Comparison of ENCODE assay signal across 23 cellular contexts in genomic region chr9:1337169-1337568, GRCh38.
DNase-seq lines count a peak whose midpoint lies in the region; ATAC-seq and TF ChIP-seq lines count a peak whose summit lies in the region.
"Had no signal": no experiment of that assay in that cellular context is flagged by ENCODE, and none has a peak within 500 bp of the region (broad histone marks: within the 10 kb centered on the region; RNA-seq: fewer than 3 reads in every experiment).

No MANE protein-coding gene starts in this region.

- no peak overlapping the region for H3K4me3 ChIP-seq in tibial artery
- H3K4me3 ChIP-seq: adrenal gland, cardiac muscle cell, gastroesophageal sphincter, K562, neural progenitor cell, vagina had no signal

- H3K9me3 Mint-ChIP-seq in type B pancreatic cell, result no peaks in the 10 kb centered on the region
- no peaks in the 10 kb centered on the region for H3K9me3 Mint-ChIP-seq in stimulated activated memory B cell treated with anti-CD40 and anti-IgM and Interleukin-4, amounts not matched to agents 10 μg/mL and 1 μg/mL and 100 μg/mL, for 72 hours
- H3K9me3 Mint-ChIP-seq: CD14-positive monocyte; dendritic cell treated with granulocyte-macrophage colony-stimulating factor and Interleukin-4, amounts not matched to agents 40 ng/mL and 50 ng/mL, for 4 days; neural progenitor cell had no signal

- H3K4me3 Mint-ChIP-seq in type B pancreatic cell, result peak overlapping the region; percentile 1
- no peak overlapping the region for H3K4me3 Mint-ChIP-seq in stimulated activated memory B cell treated with anti-CD40 and anti-IgM and Interleukin-4, amounts not matched to agents 10 μg/mL and 1 μg/mL and 100 μg/mL, for 72 hours
- H3K4me3 Mint-ChIP-seq: activated CD4-positive, alpha-beta T cell treated with anti-CD3 and anti-CD28 coated beads, Interleukin-2, amount 10 ng/mL, durations not matched to agents 7 days and 5 days; CD14-positive monocyte; dendritic cell treated with granulocyte-macrophage colony-stimulating factor and Interleukin-4, amounts not matched to agents 40 ng/mL and 50 ng/mL, for 4 days; neural progenitor cell had no signal

- peak overlapping the region; percentile 53 for H3K27ac Mint-ChIP-seq in type B pancreatic cell
- no peak overlapping the region for H3K27ac Mint-ChIP-seq in stimulated activated memory B cell treated with anti-CD40 and anti-IgM and Interleukin-4, amounts not matched to agents 10 μg/mL and 1 μg/mL and 100 μg/mL, for 72 hours
- H3K27ac Mint-ChIP-seq: activated CD4-positive, alpha-beta T cell treated with anti-CD3 and anti-CD28 coated beads, Interleukin-2, amount 10 ng/mL, durations not matched to agents 7 days and 5 days; CD14-positive monocyte; dendritic cell treated with granulocyte-macrophage colony-stimulating factor and Interleukin-4, amounts not matched to agents 40 ng/mL and 50 ng/mL, for 4 days; neural progenitor cell had no signal

- H3K4me1 Mint-ChIP-seq in type B pancreatic cell (ENCODE audit: unreplicated experiment), result peaks cover 4% of the 10 kb centered on the region
- H3K4me1 Mint-ChIP-seq in stimulated activated memory B cell treated with anti-CD40 and anti-IgM and Interleukin-4, amounts not matched to agents 10 μg/mL and 1 μg/mL and 100 μg/mL, for 72 hours, result no peaks in the 10 kb centered on the region
- H3K4me1 Mint-ChIP-seq: activated CD4-positive, alpha-beta T cell treated with anti-CD3 and anti-CD28 coated beads, Interleukin-2, amount 10 ng/mL, durations not matched to agents 7 days and 5 days; CD14-positive monocyte had no signal

- no peaks in the 10 kb centered on the region for H3K36me3 ChIP-seq in tibial artery
- H3K36me3 ChIP-seq: adrenal gland, cardiac muscle cell, gastroesophageal sphincter, neural progenitor cell, vagina had no signal

- H3K27me3 Mint-ChIP-seq in type B pancreatic cell, result no peaks in the 10 kb centered on the region
- H3K27me3 Mint-ChIP-seq in stimulated activated memory B cell treated with anti-CD40 and anti-IgM and Interleukin-4, amounts not matched to agents 10 μg/mL and 1 μg/mL and 100 μg/mL, for 72 hours, result no peaks in the 10 kb centered on the region
- H3K27me3 Mint-ChIP-seq: activated CD4-positive, alpha-beta T cell treated with anti-CD3 and anti-CD28 coated beads, Interleukin-2, amount 10 ng/mL, durations not matched to agents 7 days and 5 days; dendritic cell treated with granulocyte-macrophage colony-stimulating factor and Interleukin-4, amounts not matched to agents 40 ng/mL and 50 ng/mL, for 4 days had no signal

- H3K27ac ChIP-seq in tibial artery, result no peak overlapping the region
- H3K27ac ChIP-seq: adrenal gland, cardiac muscle cell, gastroesophageal sphincter, HL-60, neural progenitor cell, vagina had no signal

- TF ChIP-seq CTCF in type B pancreatic cell (conservative IDR thresholded peaks at IDR 0.05) (no peak), tibial artery (IDR thresholded peaks at IDR 0.05) (no peak)

- no peaks in the 10 kb centered on the region for H3K9me3 ChIP-seq in tibial artery
- H3K9me3 ChIP-seq: adrenal gland, gastroesophageal sphincter, vagina had no signal

- H3K27me3 ChIP-seq in tibial artery, result no peaks in the 10 kb centered on the region
- H3K27me3 ChIP-seq: adrenal gland, cardiac muscle cell, gastroesophageal sphincter, neural progenitor cell, vagina had no signal

- H3K36me3 Mint-ChIP-seq in type B pancreatic cell, result peaks cover 3% of the 10 kb centered on the region
- H3K36me3 Mint-ChIP-seq in stimulated activated memory B cell treated with anti-CD40 and anti-IgM and Interleukin-4, amounts not matched to agents 10 μg/mL and 1 μg/mL and 100 μg/mL, for 72 hours, result no peaks in the 10 kb centered on the region
- H3K36me3 Mint-ChIP-seq: CD14-positive monocyte, neural progenitor cell had no signal

- intact Hi-C loops in tibial artery (cut with DNase I; ENCODE audit: low total_unique reads), result no loop called here

- no peaks in the 10 kb centered on the region for H3K4me1 ChIP-seq in tibial artery
- H3K4me1 ChIP-seq: adrenal gland, gastroesophageal sphincter, neural progenitor cell, vagina had no signal

- ATAC-seq in esophagus mucosa, result peak; percentile 67
- no peak for ATAC-seq in stimulated activated memory B cell treated with anti-CD40 and anti-IgM and Interleukin-4, amounts not matched to agents 10 μg/mL and 1 μg/mL and 100 μg/mL, for 72 hours
- ATAC-seq: gastroesophageal sphincter, K562, left ventricle myocardium superior had no signal

- peak; percentile 46 for DNase-seq in SIG-M5 treated with dmso at 0.1 percent for 504 hours (lab: John Stamatoyannopoulos, UW; ENCODE audit: unreplicated experiment)
- no peak for DNase-seq in SIG-M5 (lab: John Stamatoyannopoulos, UW)
- DNase-seq in RKO (ENCODE audit: low spot score), result peak; percentile 8
- DNase-seq in type B pancreatic cell (ENCODE audit: extremely low spot score, unreplicated experiment), result no peak
- no peak for DNase-seq in islet precursor cell
- DNase-seq in tibial artery, result no peak
- DNase-seq: activated CD4-positive, alpha-beta T cell treated with anti-CD3 and anti-CD28 coated beads, Interleukin-2, amount 10 ng/mL, durations not matched to agents 7 days and 5 days; activated CD8-positive, alpha-beta memory T cell treated with anti-CD3 and anti-CD28 coated beads, Interleukin-2, amount 50 U/mL, for 48 hours; activated effector memory CD4-positive, alpha-beta T cell treated with anti-CD3 and anti-CD28 coated beads, Interleukin-2, amount 50 U/mL, for 16 hours; adrenal gland; left ventricle myocardium superior; NCI-H1092 treated with DMSO at 0.1 percent for 48 hours; SW 1271 had no signal

Comparison
In these comparisons a context has a peak if more than half of its experiments do, and no peak if none do; other contexts are left out.
1. DNase-seq: peak in SIG-M5 treated with dmso at 0.1 percent for 504 hours (single experiment) and RKO (single experiment); none in SIG-M5 (single experiment), type B pancreatic cell (single experiment), islet precursor cell (single experiment) and tibial artery (0 of 2).